Comparison of ENCODE assay signal across 1 cellular context in genomic region chr7:49787980-49788379, GRCh38.
TF ChIP-seq lines count a peak whose summit lies in the region.

No MANE protein-coding gene starts in this region.

TF ChIP-seq in H1, 55 proteins besides CTCF, POLR2A, EP300 and RAD21 (continued from another document):
- no peak for TF ChIP-seq HDAC6 (IDR thresholded peaks at IDR 0.05; ENCODE audit: low read depth, low read length)
